In the genomic region with DNA sequence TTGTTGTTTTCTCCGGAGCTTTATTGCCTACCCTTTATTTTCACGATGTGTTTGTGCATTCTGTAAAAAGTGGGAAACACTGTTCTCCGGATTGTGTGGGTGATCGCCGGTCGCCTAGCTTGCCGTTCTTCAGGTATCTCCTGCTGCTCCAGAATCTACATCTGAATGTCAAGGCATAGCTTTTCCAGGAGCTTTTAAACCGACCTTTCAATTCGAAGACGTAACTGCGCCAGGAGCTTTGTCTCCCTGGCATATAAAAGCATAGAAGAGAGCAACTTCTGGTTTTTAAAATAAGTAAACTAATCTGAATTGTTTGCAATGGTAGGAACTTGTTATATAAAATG, we compare ENCODE assay signal across 8 cellular contexts.
A peak's percentile ranks its signal among the peaks of the same experiment; 100 is the strongest.
DNase-seq lines count a peak whose midpoint lies in the region; ATAC-seq and TF ChIP-seq lines count a peak whose summit lies in the region.

No MANE protein-coding gene starts in this region.

- no peaks in the 10 kb centered on the region for H3K9me3 ChIP-seq in GM23248 (ENCODE audit: low read depth)
- H3K9me3 ChIP-seq in right cardiac atrium (ENCODE audit: control insufficient read depth, low read length) = no peaks in the 10 kb centered on the region
- no peaks in the 10 kb centered on the region for H3K9me3 ChIP-seq in gastrocnemius medialis

- H3K4me2 ChIP-seq in GM23248 (ENCODE audit: unreplicated experiment) = peak overlapping the region; percentile 61

- no peaks in the 10 kb centered on the region for H3K9me3 Mint-ChIP-seq in activated naive CD8-positive, alpha-beta T cell treated with anti-CD3 and anti-CD28 coated beads for 36 hours

- H3K27me3 ChIP-seq in GM23248 (replicated peaks; ENCODE audit: insufficient read depth) (no peaks in the 10 kb centered on the region), right cardiac atrium (ENCODE audit: control insufficient read depth, insufficient read depth) (no peaks in the 10 kb centered on the region), gastrocnemius medialis (peaks cover 41 to 51% (median 48%) of the 10 kb centered on the region in 3 donors)

- no peak overlapping the region for H3K27ac ChIP-seq in GM23248
- H3K27ac ChIP-seq in right cardiac atrium (ENCODE audit: low read length) = no peak overlapping the region
- peak overlapping the region in 2 of 4 donors; percentile 58 to 66 for H3K27ac ChIP-seq in gastrocnemius medialis

- H3F3A ChIP-seq in GM23248 (ENCODE audit: insufficient read depth) = no peaks in the 10 kb centered on the region

- peaks cover 5% of the 10 kb centered on the region for H3K36me3 Mint-ChIP-seq in activated naive CD8-positive, alpha-beta T cell treated with anti-CD3 and anti-CD28 coated beads for 36 hours

- WGBS in GM23248 (ENCODE audit: low coverage in 1 of 2, low lambda C conversion rate in 2 of 2, missing lambda C conversion rate in 2 of 2), 2 experiments = 23% methylated on average over 11 of the region's 11 CpGs
- WGBS in right cardiac atrium = 2% methylated on average over 11 of the region's 11 CpGs

- intact Hi-C loops in right cardiac atrium (cut with DNase I) = loop anchor here in 1 of 4 donors (10.0 kb wide), 1 partner anchor 158 kb away; a partner anchor contains a TSS
- intact Hi-C loops in gastrocnemius medialis (cut with DNase I; ENCODE audit: low total_unique reads) = no loop called here

- H3K79me2 ChIP-seq in GM23248 (ENCODE audit: insufficient read depth) = no peaks in the 10 kb centered on the region

- H3K4me3 ChIP-seq in GM23248 (peak overlapping the region; percentile 63), right cardiac atrium (ENCODE audit: low read length) (peak overlapping the region; percentile 67), gastrocnemius medialis (peak overlapping the region; percentile 46 to 54 (median 51))

- in situ Hi-C loops in GM23248 (cut with MboI) = loop anchor here (25.0 kb wide), 1 partner anchor 954 kb away; a partner anchor contains a TSS
- in situ Hi-C loops in gastrocnemius medialis (cut with MboI; ENCODE audit: low sequenced_read_pairs in 4 of 4) = loop anchor here in 1 of 4 donors (25.0 kb wide), 1 partner anchor 1629 kb away; a partner anchor contains a TSS

- H3K4me3 Mint-ChIP-seq in activated naive CD8-positive, alpha-beta T cell treated with anti-CD3 and anti-CD28 coated beads for 36 hours = peak overlapping the region; percentile 85

- DNase-seq in GM23248 (no peak), right cardiac atrium (peak in 1 of 3 donors; percentile 34), gastrocnemius medialis (no peak), HT-29 (ENCODE audit: low spot score) (no peak), NCI-H526 (lab: John Stamatoyannopoulos, UW) (no peak), NCI-H524 treated with DMSO at 0.1 percent for 48 hours (lab: John Stamatoyannopoulos, UW) (no peak)
- no peak for DNase-seq in activated naive CD8-positive, alpha-beta T cell treated with anti-CD3 and anti-CD28 coated beads for 36 hours
- DNase-seq in stimulated activated CD4-positive, alpha-beta T cell treated with anti-CD3 and anti-CD28 coated beads, Interleukin-2, amount 100 ng/mL, for 48 hours = no peak

- H3K36me3 ChIP-seq in GM23248 (ENCODE audit: low read depth) (no peaks in the 10 kb centered on the region), gastrocnemius medialis (no peaks in the 10 kb centered on the region)

- TF ChIP-seq CTCF in gastrocnemius medialis (IDR thresholded peaks at IDR 0.05 in 4 of 5, conservative IDR thresholded peaks at IDR 0.05 in 1 of 5) = no peak

- H3K9me2 ChIP-seq in GM23248 (ENCODE audit: insufficient read depth) = no peaks in the 10 kb centered on the region

- peak overlapping the region; percentile 91 for H3K27ac Mint-ChIP-seq in activated naive CD8-positive, alpha-beta T cell treated with anti-CD3 and anti-CD28 coated beads for 36 hours

- peaks cover 33% of the 10 kb centered on the region for H3K4me1 Mint-ChIP-seq in activated naive CD8-positive, alpha-beta T cell treated with anti-CD3 and anti-CD28 coated beads for 36 hours

- no peaks in the 10 kb centered on the region for H4K20me1 ChIP-seq in GM23248 (ENCODE audit: insufficient read depth)

- no peak for TF ChIP-seq POLR2A in gastrocnemius medialis (IDR thresholded peaks at IDR 0.05)

- ATAC-seq in right cardiac atrium (peak; percentile 23 to 45), gastrocnemius medialis (no peak)

- H3K27me3 Mint-ChIP-seq in activated naive CD8-positive, alpha-beta T cell treated with anti-CD3 and anti-CD28 coated beads for 36 hours = peaks cover 4% of the 10 kb centered on the region

- no peak overlapping the region for H3K9ac ChIP-seq in GM23248

- no peaks in the 10 kb centered on the region for H3K4me1 ChIP-seq in GM23248 (ENCODE audit: insufficient read depth)
- H3K4me1 ChIP-seq in right cardiac atrium (ENCODE audit: control insufficient read depth, insufficient read depth, low read length) = peaks cover 3% of the 10 kb centered on the region
- H3K4me1 ChIP-seq in gastrocnemius medialis = peaks cover 0 to 5% of the 10 kb centered on the region in 2 donors

- H2AFZ ChIP-seq in GM23248 = peak overlapping the region; percentile 79

Comparison
In these comparisons a context has a peak if more than half of its experiments do, and no peak if none do; other contexts are left out.
1. ATAC-seq: peak in right cardiac atrium (2 of 2); none in gastrocnemius medialis (0 of 2).
2. Peak in every context shown above with its lines, with median percentiles within 50 percentile points of each other: H3K4me3 ChIP-seq.